20 cellular contexts compared by ENCODE assay signal in genomic region chr11:120203626-120204025, GRCh38. TPM values are rescaled to one million over a fixed set of nuclear protein-coding genes. Genes with fewer than 3 reads are reported as not detected.
"Had no signal": no experiment of that assay in that cellular context is flagged by ENCODE, and none has a peak within 500 bp of the region (broad histone marks: within the 10 kb centered on the region; RNA-seq: fewer than 3 reads in every experiment).

No MANE protein-coding gene starts in this region.

- H3K27me3 ChIP-seq: esophagus squamous epithelium, right lobe of liver had no signal

- H3K36me3 ChIP-seq: esophagus squamous epithelium, heart right ventricle, left lung, lower lobe of right lung, right lobe of liver, spleen, thoracic aorta had no signal

- H3K4me1 ChIP-seq: psoas muscle had no signal

- H3K9me3 ChIP-seq: esophagus squamous epithelium, heart right ventricle, left lung, lower lobe of right lung, psoas muscle, right lobe of liver, spleen, thoracic aorta had no signal

- H3K4me3 ChIP-seq: esophagus squamous epithelium, heart right ventricle, left lung, lower lobe of right lung, psoas muscle, right lobe of liver, spleen, thoracic aorta had no signal

- DNase-seq: cerebellar nuclear complex; dermis blood vessel endothelial cell; esophagus squamous epithelium; heart right ventricle; islet precursor cell; left lung; lower lobe of right lung; naive B cell; nephron progenitor cell; psoas muscle; retina; right lobe of liver; spleen; stimulated activated CD4-positive, alpha-beta T cell treated with anti-CD3 and anti-CD28 coated beads, Interleukin-15, amount 100 ng/mL, for 24 hours; stimulated activated CD4-positive, alpha-beta T cell treated with anti-CD3 and anti-CD28 coated beads, Interleukin-1b, Interleukin-23, amount 100 ng/mL, for 48 hours; stimulated activated CD4-positive, alpha-beta T cell treated with anti-CD3 and anti-CD28 coated beads, Interleukin-4, amount 100 ng/mL, for 24 hours had no signal

- ATAC-seq: heart right ventricle; left lung; lower lobe of right lung; psoas muscle; right lobe of liver; stimulated activated memory B cell treated with anti-CD40 and anti-IgM and Interleukin-4, amounts not matched to agents 10 μg/mL and 1 μg/mL and 100 μg/mL, for 72 hours had no signal

- H3K27ac ChIP-seq: esophagus squamous epithelium, heart right ventricle, left lung, lower lobe of right lung, psoas muscle, right lobe of liver, spleen, thoracic aorta had no signal

RNA-seq across cellular contexts. Expression of gene POU2F3, which starts 36.3 kb away (rescaled TPM):
- total RNA-seq: glomerular endothelial cell, psoas muscle, right lobe of liver, subcutaneous adipose tissue, thoracic aorta had no signal
- polyA plus RNA-seq: psoas muscle had no signal
